Comparison of ENCODE assay signal across 8 cellular contexts in the genomic region with DNA sequence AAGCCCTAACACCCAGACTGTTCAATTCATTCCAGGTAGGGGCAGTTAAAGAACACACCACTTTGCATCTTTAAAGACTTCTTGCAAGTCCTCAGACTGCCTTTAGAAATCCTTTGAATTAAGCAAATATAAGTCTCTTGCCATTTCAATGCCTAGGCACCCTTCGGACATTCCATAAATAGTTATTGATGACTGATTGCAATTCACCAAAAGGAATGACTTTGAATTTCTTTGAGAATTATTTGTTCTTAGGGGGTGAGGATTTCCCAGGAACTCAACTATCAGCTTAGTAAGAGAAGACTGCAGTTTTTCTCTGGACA. TPM values are rescaled to one million over a fixed set of nuclear protein-coding genes. Genes with fewer than 3 reads are reported as not detected.
DNase-seq lines count a peak whose midpoint lies in the region; ATAC-seq and TF ChIP-seq lines count a peak whose summit lies in the region.

No MANE protein-coding gene starts in this region.

- H3K79me2 ChIP-seq in DOHH2 (ENCODE audit: control insufficient read depth, low read length): peaks cover 44% of the 10 kb centered on the region
- peaks cover 47% of the 10 kb centered on the region for H3K79me2 ChIP-seq in OCI-LY7 (ENCODE audit: insufficient read depth, low read depth, low read length)
- H3K79me2 ChIP-seq in fibroblast of lung (ENCODE audit: control insufficient read depth, insufficient read depth, low read length): peaks cover 7% of the 10 kb centered on the region

- H3K4me1 ChIP-seq in DOHH2 (ENCODE audit: control insufficient read depth, low read length) (peaks cover 25% of the 10 kb centered on the region), OCI-LY7 (ENCODE audit: insufficient read depth, low read length, poor library complexity, severe bottlenecking) (peaks cover 36% of the 10 kb centered on the region), fibroblast of lung (ENCODE audit: control insufficient read depth, extremely low read depth, insufficient read depth, low read length) (no peaks in the 10 kb centered on the region), rectal smooth muscle tissue (ENCODE audit: control insufficient read depth, insufficient read depth, low read length) (peaks cover 4% of the 10 kb centered on the region), mucosa of descending colon (ENCODE audit: low read depth) (no peaks in the 10 kb centered on the region)

- H3K9ac ChIP-seq in fibroblast of lung (ENCODE audit: insufficient read depth, low read length): no peak overlapping the region
- no peak overlapping the region for H3K9ac ChIP-seq in rectal smooth muscle tissue (ENCODE audit: low read length)

- peak overlapping the region; percentile 94 for H2AFZ ChIP-seq in OCI-LY7 (ENCODE audit: low read length)
- no peak overlapping the region for H2AFZ ChIP-seq in fibroblast of lung (ENCODE audit: low read length)

- H3K9me2 ChIP-seq in DOHH2 (replicated peaks; ENCODE audit: control insufficient read depth, low read length): no peaks in the 10 kb centered on the region
- no peaks in the 10 kb centered on the region for H3K9me2 ChIP-seq in OCI-LY7 (ENCODE audit: insufficient read depth, low read length)

- intact Hi-C loops in OCI-LY7 (cut with micrococcal nuclease; ENCODE audit: unreplicated experiment) (loop anchor here (2.0 kb wide), 1 partner anchor 152 kb away; a partner anchor contains a TSS), left colon (cut with DNase I, micrococcal nuclease) (no loop called here), mucosa of descending colon (cut with DNase I, micrococcal nuclease) (no loop called here)

- H3F3A ChIP-seq in DOHH2 (ENCODE audit: control insufficient read depth, insufficient read depth): no peaks in the 10 kb centered on the region

- ATAC-seq in GM21529 (IDR thresholded peaks at IDR 0.05; ENCODE audit: unreplicated experiment): no peak
- ATAC-seq in left colon: no peak
- no peak for ATAC-seq in mucosa of descending colon

- H3K27me3 ChIP-seq in DOHH2 (ENCODE audit: control insufficient read depth, low read length) (0 out of 2 replicates have a peak, but pooled peaks cover 2% of the 10 kb centered on the region), fibroblast of lung (ENCODE audit: control insufficient read depth, insufficient read depth, low read length) (no peaks in the 10 kb centered on the region), rectal smooth muscle tissue (ENCODE audit: control insufficient read depth, insufficient read depth, low read length) (no peaks in the 10 kb centered on the region)

- DNase-seq in OCI-LY7 (ENCODE audit: low spot score) (no peak), fibroblast of lung (ENCODE audit: low read depth in 2 of 2) (peak in 1 of 2 donors; percentile 3), left colon (no peak), mucosa of descending colon (no peak), GOT3 (lab: John Stamatoyannopoulos, UW) (no peak)

- H3K36me3 ChIP-seq in DOHH2 (ENCODE audit: control insufficient read depth, low read length) (peaks cover 9% of the 10 kb centered on the region), OCI-LY7 (ENCODE audit: insufficient read depth, low read length) (peaks cover 22% of the 10 kb centered on the region), fibroblast of lung (ENCODE audit: control insufficient read depth, insufficient read depth, low read length) (no peaks in the 10 kb centered on the region), rectal smooth muscle tissue (ENCODE audit: control insufficient read depth, insufficient read depth, low read length) (no peaks in the 10 kb centered on the region), mucosa of descending colon (ENCODE audit: low read depth) (no peaks in the 10 kb centered on the region)

- peak overlapping the region; percentile 75 for H3K4me2 ChIP-seq in DOHH2 (ENCODE audit: low read length)
- peak overlapping the region; percentile 93 for H3K4me2 ChIP-seq in OCI-LY7 (ENCODE audit: low read length)
- H3K4me2 ChIP-seq in fibroblast of lung (ENCODE audit: extremely low read depth, insufficient read depth, low read length): peak overlapping the region; percentile 5

- no peak overlapping the region for H3K27ac ChIP-seq in DOHH2 (ENCODE audit: low read depth, low read length)
- H3K27ac ChIP-seq in OCI-LY7 (ENCODE audit: low read depth, low read length, poor library complexity, severe bottlenecking): peak overlapping the region; percentile 78
- no peak overlapping the region for H3K27ac ChIP-seq in fibroblast of lung (ENCODE audit: insufficient read depth, low read length)
- H3K27ac ChIP-seq in rectal smooth muscle tissue (ENCODE audit: low read depth, low read length): no peak overlapping the region

- no peaks in the 10 kb centered on the region for H3K9me3 ChIP-seq in DOHH2 (ENCODE audit: control insufficient read depth, insufficient read depth, low read length)
- H3K9me3 ChIP-seq in OCI-LY7 (ENCODE audit: low read length): peaks cover 14% of the 10 kb centered on the region; the same call in 1 of the 2 replicates
- no peaks in the 10 kb centered on the region for H3K9me3 ChIP-seq in fibroblast of lung (ENCODE audit: control insufficient read depth, insufficient read depth, low read depth, low read length)
- no peaks in the 10 kb centered on the region for H3K9me3 ChIP-seq in mucosa of descending colon

- H3K4me3 ChIP-seq in DOHH2 (ENCODE audit: low read length): peak overlapping the region; percentile 74
- H3K4me3 ChIP-seq in OCI-LY7 (ENCODE audit: low read depth, low read length, poor library complexity, severe bottlenecking): peak overlapping the region; percentile 84
- peak overlapping the region in 2 of 4 experiments; percentile 43 to 65 for H3K4me3 ChIP-seq in fibroblast of lung (replicated peaks in 1 of 4; ENCODE audit: control extremely low read depth in 1 of 4, insufficient read depth in 1 of 4, low read depth in 3 of 4, low read length in 4 of 4)
- H3K4me3 ChIP-seq in rectal smooth muscle tissue (ENCODE audit: low read length): peak overlapping the region; percentile 68
- no peak overlapping the region for H3K4me3 ChIP-seq in mucosa of descending colon

- BruUV-seq in OCI-LY7 (replicated peaks; lab: Mats Ljungman, UMichigan): no TSS peak

- H4K20me1 ChIP-seq in DOHH2 (ENCODE audit: control insufficient read depth, insufficient read depth, low read depth, low read length): no peaks in the 10 kb centered on the region
- peaks cover 6% of the 10 kb centered on the region; the same call in 1 of the 2 replicates for H4K20me1 ChIP-seq in OCI-LY7 (ENCODE audit: insufficient read depth, low read length)
- no peaks in the 10 kb centered on the region for H4K20me1 ChIP-seq in fibroblast of lung (ENCODE audit: control insufficient read depth, extremely low read depth, insufficient read depth, low read length)

- POLR2A ChIA-PET in OCI-LY7 (lab: Charles Lee): interaction anchor here (0.7 kb wide), 1 partner anchor 9 kb away, joined by 3 read pairs; no protein-coding TSS in a partner anchor

- no peak for TF ChIP-seq CTCF in DOHH2 (IDR thresholded peaks at IDR 0.05; ENCODE audit: low read depth, low read length, poor library complexity, severe bottlenecking)
- no peak for TF ChIP-seq CTCF in OCI-LY7 (conservative IDR thresholded peaks at IDR 0.05; ENCODE audit: low read length)
- TF ChIP-seq CTCF in fibroblast of lung (conservative IDR thresholded peaks at IDR 0.05 in 1 of 2, IDR thresholded peaks at IDR 0.05 in 1 of 2; ENCODE audit: low read depth in 1 of 2, low read length in 2 of 2): no peak
- TF ChIP-seq CTCF in mucosa of descending colon (IDR thresholded peaks at IDR 0.05): no peak

- CTCF ChIA-PET in OCI-LY7 (lab: Charles Lee; ENCODE audit: unreplicated experiment): no interaction called here

RNA-seq across cellular contexts. Expression of a gene that starts 0.5 kb away (rescaled TPM):
- 44.0 and 57.1 TPM in 2 replicates for total RNA-seq in OCI-LY7 (2014; rRNA removed; shearing (Covaris generic))
- 107 and 129 TPM in 2 replicates for total RNA-seq in OCI-LY7 (2022)
- 6.2 and 13.5 TPM in 2 replicates for total RNA-seq in fibroblast of lung
- polyA plus RNA-seq in fibroblast of lung: 5.3 and 10.2 TPM in 2 replicates
- polyA plus RNA-seq in fibroblast of lung (2012): 4.9 and 9.0 TPM in 2 replicates
- 0.35 and 5.9 TPM in 2 replicates for polyA minus RNA-seq in fibroblast of lung (ENCODE audit: low replicate concordance)
- total RNA-seq in left colon: 10 to 100 TPM; 12.3 to 13.2 TPM
- 10 to 100 TPM in 2 of 3 donors, 1 to 10 TPM in 1; 9.5 to 29.6 (median 14.0) TPM for total RNA-seq in mucosa of descending colon

RNA-seq across cellular contexts. Expression of a gene that starts 12.9 kb away (rescaled TPM):
- 0.41 TPM in 1 of 2 replicates, not detected in the other for total RNA-seq in OCI-LY7 (2014; rRNA removed; shearing (Covaris generic))
- total RNA-seq in OCI-LY7 (2022) (0.34 and 0.35 TPM in 2 replicates), fibroblast of lung (not detected in 2 replicates), left colon (not detected), mucosa of descending colon (under 1 TPM in 1 of 3 donors, not detected in 2; 0.16 TPM)
- polyA plus RNA-seq in fibroblast of lung: not detected in 2 replicates
- polyA plus RNA-seq in fibroblast of lung (2012): not detected in 2 replicates
- polyA minus RNA-seq in fibroblast of lung (ENCODE audit: low replicate concordance): not detected in 2 replicates

RNA-seq across cellular contexts. Expression of a gene that starts 27.5 kb away (rescaled TPM):
- total RNA-seq in OCI-LY7 (2014; rRNA removed; shearing (Covaris generic)): not detected in 2 replicates
- total RNA-seq in OCI-LY7 (2022) (not detected in 2 replicates), fibroblast of lung (not detected in 2 replicates), left colon (not detected), mucosa of descending colon (not detected)
- polyA plus RNA-seq in fibroblast of lung: not detected in 2 replicates
- not detected in 2 replicates for polyA plus RNA-seq in fibroblast of lung (2012)
- polyA minus RNA-seq in fibroblast of lung (ENCODE audit: low replicate concordance): not detected in 2 replicates

RNA-seq across cellular contexts. Expression of a gene that starts 57.8 kb away (rescaled TPM):
- total RNA-seq in OCI-LY7 (2014; rRNA removed; shearing (Covaris generic)): not detected in 2 replicates
- total RNA-seq in OCI-LY7 (2022): not detected in 2 replicates
- not detected in 2 replicates for total RNA-seq in fibroblast of lung
- polyA plus RNA-seq in fibroblast of lung: not detected in 2 replicates
- not detected in 2 replicates for polyA plus RNA-seq in fibroblast of lung (2012)
- polyA minus RNA-seq in fibroblast of lung (ENCODE audit: low replicate concordance): not detected in 2 replicates
- total RNA-seq in left colon: not detected
- total RNA-seq in mucosa of descending colon: not detected

Comparison
In these comparisons a context has a peak if more than half of its experiments do, and no peak if none do; other contexts are left out.
1. H3K4me2 ChIP-seq: peak in every context shown above with its lines; median percentile 93 in OCI-LY7; 75 in DOHH2; 5 in fibroblast of lung.